In the genomic region with DNA sequence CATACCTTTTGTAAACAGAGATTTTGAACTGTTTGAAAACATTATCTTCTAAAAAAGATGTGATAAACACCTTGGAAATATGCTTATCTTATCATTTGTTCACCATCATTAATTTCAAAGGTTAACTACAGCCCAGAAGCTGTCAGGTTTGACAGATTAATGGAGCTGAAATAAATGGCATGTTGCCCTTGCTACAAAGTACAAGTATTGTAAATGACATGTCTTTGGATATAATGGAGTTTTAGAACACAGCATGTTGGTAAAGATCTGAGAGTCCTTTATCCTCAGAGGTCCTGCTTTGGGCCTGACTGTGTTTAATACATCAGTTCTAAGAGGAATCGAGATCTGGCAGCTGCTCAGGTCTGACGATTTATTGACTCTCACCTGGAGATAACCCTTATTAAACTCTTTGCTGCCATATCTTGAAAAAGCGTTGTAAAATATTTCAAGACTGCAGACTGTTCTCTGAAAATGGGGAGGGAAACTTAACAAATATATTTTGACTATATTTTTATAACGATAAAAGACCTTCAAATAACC, we compare ENCODE assay signal across 18 cellular contexts.
"Had no signal": no experiment of that assay in that cellular context is flagged by ENCODE, and none has a peak within 500 bp of the region (broad histone marks: within the 10 kb centered on the region; RNA-seq: fewer than 3 reads in every experiment).

No MANE protein-coding gene starts in this region.

- ATAC-seq: activated CD8-positive, alpha-beta T cell treated with anti-CD3 and anti-CD28 coated beads, Interleukin-2, amount 10 ng/mL, durations not matched to agents 7 days and 5 days; activated T-cell treated with anti-CD3 and anti-CD28 coated beads, Interleukin-2, amount 50 U/mL, for 4 hours; esophagus mucosa; gastroesophageal sphincter; heart right ventricle; mucosa of descending colon; naive thymus-derived CD4-positive, alpha-beta T cell; stimulated activated memory B cell treated with anti-CD40 and anti-IgM and Interleukin-4, amounts not matched to agents 10 μg/mL and 1 μg/mL and 100 μg/mL, for 72 hours had no signal

- H3K27ac ChIP-seq: gastroesophageal sphincter, heart right ventricle, parathyroid adenoma, sigmoid colon, spleen had no signal

- H3K4me3 ChIP-seq: gastroesophageal sphincter, heart right ventricle, mucosa of descending colon, sigmoid colon, spleen had no signal

- H3K4me1 ChIP-seq: gastroesophageal sphincter, heart right ventricle, parathyroid adenoma, sigmoid colon, spleen had no signal

- H3K36me3 ChIP-seq: gastroesophageal sphincter, heart right ventricle, sigmoid colon, spleen had no signal

- DNase-seq: activated CD4-positive, alpha-beta T cell treated with anti-CD3 and anti-CD28 coated beads, Interleukin-2, amount 10 ng/mL, durations not matched to agents 7 days and 5 days; activated CD8-positive, alpha-beta memory T cell treated with anti-CD3 and anti-CD28 coated beads, Interleukin-2, amount 50 U/mL, for 4 hours; activated CD8-positive, alpha-beta T cell treated with anti-CD3 and anti-CD28 coated beads, Interleukin-2, amount 10 ng/mL, durations not matched to agents 7 days and 5 days; activated T-cell treated with anti-CD3 and anti-CD28 coated beads, Interleukin-2, amount 50 U/mL, for 4 hours; effector CD4-positive, alpha-beta T cell; heart right ventricle; immature natural killer cell; kidney glomerular epithelial cell; mesenchymal stem cell; mucosa of descending colon; naive thymus-derived CD4-positive, alpha-beta T cell; sigmoid colon; spleen; stimulated activated CD4-positive, alpha-beta T cell treated with anti-CD3 and anti-CD28 coated beads, Interleukin-4, amount 100 ng/mL, for 4 hours had no signal

- H3K9me3 ChIP-seq: mucosa of descending colon had no signal

- H3K27me3 ChIP-seq: gastroesophageal sphincter, heart right ventricle, sigmoid colon, spleen had no signal
